ENCODE assay signal across 1 cellular context in genomic region chr1:153926405-153926804, GRCh38.
TF ChIP-seq lines count a peak whose summit lies in the region.

No MANE protein-coding gene starts in this region.

TF ChIP-seq in HepG2, 621 proteins besides CTCF, POLR2A, EP300 and RAD21:
- TF ChIP-seq ATF7 (IDR thresholded peaks at IDR 0.05) (peak; percentile 54; the same call in 1 of the 2 replicates), ATF7 (CRISPR knock-in tag; IDR thresholded peaks at IDR 0.05) (no peak), ZNF891 (CRISPR knock-in tag; IDR thresholded peaks at IDR 0.05) (no peak)
